ENCODE assay signal across 8 cellular contexts in genomic region chr9:137255448-137256114, GRCh38. TPM values are rescaled to one million over a fixed set of nuclear protein-coding genes. Genes with fewer than 3 reads are reported as not detected.
DNase-seq lines count a peak whose midpoint lies in the region; ATAC-seq and TF ChIP-seq lines count a peak whose summit lies in the region.

No MANE protein-coding gene starts in this region.

- H3K4me1 ChIP-seq in lower lobe of right lung (peaks cover 23% of the 10 kb centered on the region), transverse colon (peaks cover 21 to 31% (median 24%) of the 10 kb centered on the region in 4 donors)

- H3K36me3 ChIP-seq in lower lobe of right lung (peaks cover 30% of the 10 kb centered on the region), transverse colon (peaks cover 0 to 7% (median 3%) of the 10 kb centered on the region in 4 donors)

- H3K27me3 ChIP-seq in lower lobe of right lung (ENCODE audit: low read depth): no peaks in the 10 kb centered on the region
- no peaks in the 10 kb centered on the region for H3K27me3 ChIP-seq in transverse colon

- H3K4me3 Mint-ChIP-seq in Calu3 (ENCODE audit: low read depth, unreplicated experiment): peak overlapping the region; percentile 80
- H3K4me3 Mint-ChIP-seq in central memory CD8-positive, alpha-beta T cell: peak overlapping the region; percentile 87

- H3K9me3 Mint-ChIP-seq in Calu3 (ENCODE audit: low read depth, unreplicated experiment): no peaks in the 10 kb centered on the region
- H3K9me3 Mint-ChIP-seq in central memory CD8-positive, alpha-beta T cell: no peaks in the 10 kb centered on the region

- no peak overlapping the region for H3K27ac Mint-ChIP-seq in Calu3 (ENCODE audit: unreplicated experiment)
- peak overlapping the region; percentile 59 for H3K27ac Mint-ChIP-seq in central memory CD8-positive, alpha-beta T cell (ENCODE audit: low read depth)

- no peak for TF ChIP-seq CTCF in Calu3 (IDR thresholded peaks at IDR 0.05; ENCODE audit: unreplicated experiment)
- no peak for TF ChIP-seq CTCF in lower lobe of right lung (IDR thresholded peaks at IDR 0.05)
- no peak for TF ChIP-seq CTCF in transverse colon (IDR thresholded peaks at IDR 0.05)

- H3K4me1 Mint-ChIP-seq in Calu3 (ENCODE audit: low read depth, unreplicated experiment): no peaks in the 10 kb centered on the region
- H3K4me1 Mint-ChIP-seq in central memory CD8-positive, alpha-beta T cell: peaks cover 15% of the 10 kb centered on the region

- no peak for TF ChIP-seq EP300 in transverse colon (IDR thresholded peaks at IDR 0.05; ENCODE audit: low read depth)

- peaks cover 42% of the 10 kb centered on the region for H3K36me3 Mint-ChIP-seq in Calu3 (ENCODE audit: insufficient read depth, unreplicated experiment)
- H3K36me3 Mint-ChIP-seq in central memory CD8-positive, alpha-beta T cell (ENCODE audit: insufficient read depth): peaks cover 27% of the 10 kb centered on the region

- no TSS peak for BruUV-seq in Calu3 (replicated peaks; lab: Mats Ljungman, UMichigan)

- H3K9me3 ChIP-seq in lower lobe of right lung (no peaks in the 10 kb centered on the region), transverse colon (no peaks in the 10 kb centered on the region)

- peak; percentile 6 for TF ChIP-seq POLR2A in transverse colon (IDR thresholded peaks at IDR 0.05)

- in situ Hi-C loops in transverse colon (cut with MboI; ENCODE audit: low pct_ligation_motif_present in 1 of 4, low pct_unique_long_range_greater_than_20kb in 1 of 4, low sequenced_read_pairs in 3 of 4): no loop called here

- H3K27ac ChIP-seq in lower lobe of right lung (peak overlapping the region; percentile 83), transverse colon (peak overlapping the region; percentile 88 to 91 (median 89))

- 1% methylated on average over 45 of the region's 51 CpGs; no CpG with 5 or more reads in 1 of the 2 donors for WGBS in transverse colon (ENCODE audit: low coverage in 1 of 2), 2 donors

- intact Hi-C loops in Calu3 (cut with micrococcal nuclease; ENCODE audit: unreplicated experiment): no loop called here
- intact Hi-C loops in lower lobe of right lung (cut with DNase I): no loop called here
- intact Hi-C loops in transverse colon (cut with DNase I; ENCODE audit: low total_unique reads): no loop called here

- peak; percentile 44 for ATAC-seq in GM21529 (IDR thresholded peaks at IDR 0.05; ENCODE audit: unreplicated experiment)
- peak; percentile 34 for ATAC-seq in central memory CD8-positive, alpha-beta T cell (replicated peaks; ENCODE audit: extremely low read depth, poor library complexity, severe bottlenecking)
- ATAC-seq in lower lobe of right lung: peak; percentile 41 to 58

- peak overlapping the region; percentile 100 for H3K4me3 ChIP-seq in lower lobe of right lung
- peak overlapping the region; percentile 90 to 98 (median 96) for H3K4me3 ChIP-seq in transverse colon

- CTCF ChIA-PET in Calu3 (lab: Charles Lee): interaction anchor here (1.2 kb wide), 1 partner anchor 31 kb away, joined by 3 read pairs; no protein-coding TSS in a partner anchor

- DNase-seq in Calu3: peak; percentile 49
- DNase-seq in NCI-H510A treated with DMSO at 0.1 percent for 48 hours (lab: John Stamatoyannopoulos, UW): peak; percentile 52
- DNase-seq in central memory CD8-positive, alpha-beta T cell (ENCODE audit: low spot score in 2 of 2): peak in 1 of 2 donors; percentile 28
- DNase-seq in lower lobe of right lung: peak; percentile 79
- DNase-seq in transverse colon: peak; percentile 60
- no peak for DNase-seq in ecto neural progenitor cell (ENCODE audit: low spot score)
- no peak for DNase-seq in foreskin melanocyte

- no peaks in the 10 kb centered on the region for H3K27me3 Mint-ChIP-seq in Calu3 (ENCODE audit: unreplicated experiment)
- H3K27me3 Mint-ChIP-seq in central memory CD8-positive, alpha-beta T cell: no peaks in the 10 kb centered on the region

RNA-seq across cellular contexts. Expression of gene NELFB, which starts 0.5 kb away (rescaled TPM):
- 41.8 and 43.5 TPM in 2 replicates for total RNA-seq in Calu3 (2022)
- total RNA-seq in lower lobe of right lung: 44.7 TPM
- 10 to 100 TPM; 28.1 to 90.5 (median 53.9) TPM for total RNA-seq in transverse colon

RNA-seq across cellular contexts. Expression of gene STPG3, which starts 4.5 kb away (rescaled TPM):
- not detected in 2 replicates for total RNA-seq in Calu3 (2022)
- total RNA-seq in lower lobe of right lung: 0.38 TPM
- not detected for total RNA-seq in transverse colon

RNA-seq across cellular contexts. Expression of gene TUBB4B, which starts 14.5 kb away (rescaled TPM):
- total RNA-seq in Calu3 (2022) (360 and 383 TPM in 2 replicates), lower lobe of right lung (208 TPM), transverse colon (100 to 1,000 TPM; 223 to 390 (median 348) TPM)

RNA-seq across cellular contexts. Expression of gene TOR4A, which starts 21.9 kb away (rescaled TPM):
- total RNA-seq in Calu3 (2022) (51.8 and 60.2 TPM in 2 replicates), lower lobe of right lung (27.2 TPM), transverse colon (100 to 1,000 TPM in 1 of 4 donors, 10 to 100 TPM in 3; 49.2 to 121 (median 71.7) TPM)

RNA-seq across cellular contexts. Expression of gene SLC34A3, which starts 24.9 kb away (rescaled TPM):
- total RNA-seq in Calu3 (2022) (0.26 and 0.34 TPM in 2 replicates), lower lobe of right lung (not detected), transverse colon (not detected)

Comparison
In these comparisons a context has a peak if more than half of its experiments do, and no peak if none do; other contexts are left out.
1. DNase-seq: peak in Calu3 (single experiment), NCI-H510A treated with DMSO at 0.1 percent for 48 hours (single experiment), lower lobe of right lung (single experiment) and transverse colon (single experiment); none in ecto neural progenitor cell (single experiment) and foreskin melanocyte (single experiment).
2. Peak in every context shown above with its lines, with median percentiles within 50 percentile points of each other: ATAC-seq.